ENCODE assay signal across 10 cellular contexts in genomic region chr17:2059125-2059836, GRCh38. TPM values are rescaled to one million over a fixed set of nuclear protein-coding genes. Genes with fewer than 3 reads are reported as not detected.
DNase-seq lines count a peak whose midpoint lies in the region; ATAC-seq, FAIRE-seq and TF ChIP-seq lines count a peak whose summit lies in the region.
"Had no signal": no experiment of that assay in that cellular context is flagged by ENCODE, and none has a peak within 500 bp of the region (broad histone marks: within the 10 kb centered on the region; RNA-seq: fewer than 3 reads in every experiment).

No MANE protein-coding gene starts in this region.

- H3K27me3 ChIP-seq in heart right ventricle (peaks cover 0 to 45% (median 8%) of the 10 kb centered on the region in 7 donors), small intestine (ENCODE audit: control insufficient read depth in 2 of 2, insufficient read depth in 2 of 2, low read length in 2 of 2) (peaks cover 2 to 7% of the 10 kb centered on the region in 2 donors)
- H3K27me3 ChIP-seq: SJSA1 had no signal

- H3K4me3 Mint-ChIP-seq in T-cell: peak overlapping the region; percentile 13 to 62 (median 32)

- WGBS in heart right ventricle, 2 donors: 26 to 33% methylated on average over 33 to 36 of the region's 36 CpGs
- 22 to 32% (median 27%) methylated on average over 35 to 36 of the region's 36 CpGs for WGBS in small intestine, 3 donors

- TF ChIP-seq CTCF in GM20000 (IDR thresholded peaks at IDR 0.05; ENCODE audit: extremely low read depth, missing control alignments) (no peak), heart right ventricle (IDR thresholded peaks at IDR 0.05) (no peak)

- FAIRE-seq in small intestine (lab: Jason Lieb, UNC): no peak
- FAIRE-seq: bronchial epithelial cell had no signal

- H3K27ac Mint-ChIP-seq in T-cell: peak overlapping the region; percentile 39 to 52

- H3K4me1 ChIP-seq in heart right ventricle (peaks cover 30 to 82% (median 75%) of the 10 kb centered on the region in 9 donors), small intestine (ENCODE audit: control insufficient read depth in 2 of 2, insufficient read depth in 1 of 2, low read depth in 1 of 2, low read length in 1 of 2) (peaks cover 0 to 4% of the 10 kb centered on the region in 2 donors)

- ATAC-seq in T-cell (replicated peaks in 1 of 4) (no peak), heart right ventricle (no peak), GM19397 (IDR thresholded peaks at IDR 0.05; ENCODE audit: unreplicated experiment) (no peak), HG03280 (IDR thresholded peaks at IDR 0.05; ENCODE audit: unreplicated experiment) (no peak)

- CTCF ChIA-PET in T-cell (lab: Charles Lee): interaction anchor here (0.6 to 5.1 kb wide), 6 partner anchors 8 to 222 kb away, joined by 3 to 58 read pairs (median 3); no protein-coding TSS in a partner anchor

- H3K4me3 ChIP-seq in heart right ventricle (peak overlapping the region; percentile 0 to 83 (median 71)), small intestine (ENCODE audit: low read depth in 1 of 2, low read length in 2 of 2) (peak overlapping the region; percentile 26 to 75)
- H3K4me3 ChIP-seq: SJSA1 had no signal

- H3K36me3 ChIP-seq in heart right ventricle (peaks cover 0 to 76% (median 2%) of the 10 kb centered on the region in 9 donors), small intestine (ENCODE audit: control insufficient read depth in 2 of 2, insufficient read depth in 2 of 2, low read length in 2 of 2) (peaks cover 5 to 8% of the 10 kb centered on the region in 2 donors)

- peak; percentile 52 for DNase-seq in GM20000 (ENCODE audit: low spot score)
- DNase-seq in T-cell: no peak
- DNase-seq in heart right ventricle: no peak
- no peak for DNase-seq in small intestine
- no peak for DNase-seq in NCI-H2081 treated with DMSO at 0.1 percent for 48 hours (lab: John Stamatoyannopoulos, UW)
- DNase-seq in HPDE6-E6E7 (ENCODE audit: extremely low spot score): no peak

- H3K9me3 ChIP-seq in heart right ventricle: no peaks in the 10 kb centered on the region
- no peaks in the 10 kb centered on the region for H3K9me3 ChIP-seq in small intestine (ENCODE audit: control insufficient read depth, low read depth)
- H3K9me3 ChIP-seq: SJSA1 had no signal

- H3K4me1 Mint-ChIP-seq in T-cell: peaks cover 5 to 18% (median 9%) of the 10 kb centered on the region in 3 donors

- intact Hi-C loops in heart right ventricle (cut with DNase I): loop anchor here in 7 of 10 donors (5.0 to 10.0 kb wide), 7 partner anchors 33 to 336 kb away; no protein-coding TSS in a partner anchor

- no peaks in the 10 kb centered on the region for H3K9me3 Mint-ChIP-seq in T-cell

- H3K36me3 Mint-ChIP-seq in T-cell: peaks cover 38% of the 10 kb centered on the region

- H3K27ac ChIP-seq in heart right ventricle: peak overlapping the region; percentile 78 to 97 (median 93)
- peak overlapping the region; percentile 72 to 89 for H3K27ac ChIP-seq in small intestine (ENCODE audit: low read depth in 1 of 2, low read length in 1 of 2)
- H3K27ac ChIP-seq: SJSA1 had no signal

- POLR2A ChIA-PET in T-cell (lab: Charles Lee): no interaction called here

- peaks cover 7 to 13% of the 10 kb centered on the region in 2 donors for H3K27me3 Mint-ChIP-seq in T-cell

RNA-seq across cellular contexts. Expression of gene HIC1, which starts 4.4 kb away (rescaled TPM):
- total RNA-seq in T-cell: 10 to 100 TPM in 1 of 5 donors, 1 to 10 TPM in 4; 3.2 to 12.3 (median 8.4) TPM
- 10 to 100 TPM in 7 of 10 donors, 1 to 10 TPM in 3; 3.5 to 37.5 (median 12.1) TPM for total RNA-seq in heart right ventricle
- polyA plus RNA-seq in heart right ventricle: 10 to 100 TPM in 1 of 2 donors, 1 to 10 TPM in 1; 8.3 to 14.3 TPM
- 1 to 10 TPM in 2 of 3 donors, under 1 TPM in 1; 0.89 to 6.9 (median 6.2) TPM for polyA plus RNA-seq in small intestine

RNA-seq across cellular contexts. Expression of gene OVCA2, which starts 17.5 kb away (rescaled TPM):
- total RNA-seq in T-cell: 10 to 100 TPM; 31.0 to 36.8 (median 31.8) TPM
- 10 to 100 TPM; 15.3 to 25.4 (median 17.6) TPM for total RNA-seq in heart right ventricle
- polyA plus RNA-seq in heart right ventricle: 10 to 100 TPM; 43.3 to 47.5 TPM
- polyA plus RNA-seq in small intestine: 10 to 100 TPM; 65.9 to 90.5 (median 80.1) TPM

RNA-seq across cellular contexts. Expression of gene DPH1, which starts 29.3 kb away (rescaled TPM):
- 100 to 1,000 TPM in 2 of 5 donors, 10 to 100 TPM in 3; 84.6 to 116 (median 94.2) TPM for total RNA-seq in T-cell
- 10 to 100 TPM; 22.8 to 40.0 (median 25.9) TPM for total RNA-seq in heart right ventricle
- 10 to 100 TPM; 19.0 to 28.9 TPM for polyA plus RNA-seq in heart right ventricle
- polyA plus RNA-seq in small intestine: 10 to 100 TPM; 11.6 to 19.2 (median 12.5) TPM

RNA-seq across cellular contexts. Expression of gene RTN4RL1, which starts 34.1 kb away (rescaled TPM):
- total RNA-seq in T-cell: 1 to 10 TPM in 2 of 5 donors, under 1 TPM in 3; 0.43 to 1.1 (median 0.63) TPM
- total RNA-seq in heart right ventricle: 1 to 10 TPM in 9 of 10 donors, under 1 TPM in 1; 0.81 to 6.3 (median 2.5) TPM
- 1 to 10 TPM; 3.0 to 3.1 TPM for polyA plus RNA-seq in heart right ventricle
- 1 to 10 TPM in 1 of 3 donors, not detected in 2; 1.0 TPM for polyA plus RNA-seq in small intestine
- total RNA-seq: SJSA1 had no signal
